In the genomic region with DNA sequence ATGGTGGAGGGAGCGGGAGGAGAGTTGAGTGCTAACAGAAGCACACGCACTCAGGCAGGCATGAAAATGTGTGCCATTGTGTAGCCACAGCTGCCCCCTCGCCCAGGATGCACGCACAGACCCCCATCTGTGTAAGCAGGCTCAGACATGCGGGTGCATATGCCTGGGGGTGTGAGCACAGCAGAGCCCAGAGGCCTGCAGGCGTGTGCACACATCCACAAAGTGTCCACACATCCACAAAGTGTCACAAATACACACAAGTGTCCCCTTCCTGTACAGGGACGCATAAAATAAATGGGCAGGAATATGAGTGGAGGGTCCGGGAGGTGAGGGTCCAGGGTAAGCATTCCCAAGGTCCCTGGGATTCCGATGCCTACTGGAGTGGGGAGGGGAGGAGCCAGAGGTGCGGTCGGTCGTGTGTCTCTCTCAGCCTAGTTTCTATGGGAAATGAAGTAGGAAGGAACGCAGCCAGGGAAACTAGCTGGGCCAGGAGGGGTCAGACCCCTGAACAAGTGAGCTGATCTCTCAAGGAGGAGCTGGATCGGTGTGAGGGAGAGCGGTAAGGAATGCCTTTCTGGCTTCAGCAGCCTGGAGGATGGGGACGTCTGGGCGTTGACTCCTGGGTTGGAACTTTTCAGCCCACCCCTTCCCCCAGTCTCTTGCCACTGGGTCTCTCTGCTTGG, we compare ENCODE assay signal across 1 cellular context.
TF ChIP-seq lines count a peak whose summit lies in the region.

No MANE protein-coding gene starts in this region.

TF ChIP-seq in WTC11, 78 proteins besides CTCF, POLR2A, EP300 and RAD21 (continued from another document):
- TF ChIP-seq, protein P1, sequence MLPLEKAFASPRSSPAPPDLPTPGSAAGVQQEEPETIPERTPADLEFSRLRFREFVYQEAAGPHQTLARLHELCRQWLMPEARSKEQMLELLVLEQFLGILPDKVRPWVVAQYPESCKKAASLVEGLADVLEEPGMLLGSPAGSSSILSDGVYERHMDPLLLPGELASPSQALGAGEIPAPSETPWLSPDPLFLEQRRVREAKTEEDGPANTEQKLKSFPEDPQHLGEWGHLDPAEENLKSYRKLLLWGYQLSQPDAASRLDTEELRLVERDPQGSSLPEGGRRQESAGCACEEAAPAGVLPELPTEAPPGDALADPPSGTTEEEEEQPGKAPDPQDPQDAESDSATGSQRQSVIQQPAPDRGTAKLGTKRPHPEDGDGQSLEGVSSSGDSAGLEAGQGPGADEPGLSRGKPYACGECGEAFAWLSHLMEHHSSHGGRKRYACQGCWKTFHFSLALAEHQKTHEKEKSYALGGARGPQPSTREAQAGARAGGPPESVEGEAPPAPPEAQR (CRISPR knock-in tag; IDR thresholded peaks at IDR 0.05) = no peak
- TF ChIP-seq TCF7 (CRISPR knock-in tag; IDR thresholded peaks at IDR 0.05; ENCODE audit: low read depth) (no peak), TEAD1 (CRISPR knock-in tag; IDR thresholded peaks at IDR 0.05) (no peak), JUN (CRISPR knock-in tag; IDR thresholded peaks at IDR 0.05) (no peak), ZNF423 (CRISPR knock-in tag; IDR thresholded peaks at IDR 0.05) (no peak), SOX15 (CRISPR knock-in tag; IDR thresholded peaks at IDR 0.05) (no peak), ZNF396 (CRISPR knock-in tag; IDR thresholded peaks at IDR 0.05; ENCODE audit: borderline replicate concordance) (no peak), TEAD4 (CRISPR knock-in tag; IDR thresholded peaks at IDR 0.05) (no peak), SP1 (CRISPR knock-in tag; conservative IDR thresholded peaks at IDR 0.05) (no peak), RELA (CRISPR knock-in tag; IDR thresholded peaks at IDR 0.05; ENCODE audit: borderline replicate concordance) (no peak), NR1H2 (CRISPR knock-in tag; IDR thresholded peaks at IDR 0.05) (no peak)
- TF ChIP-seq, protein P2, sequence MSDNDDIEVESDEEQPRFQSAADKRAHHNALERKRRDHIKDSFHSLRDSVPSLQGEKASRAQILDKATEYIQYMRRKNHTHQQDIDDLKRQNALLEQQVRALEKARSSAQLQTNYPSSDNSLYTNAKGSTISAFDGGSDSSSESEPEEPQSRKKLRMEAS (CRISPR knock-in tag; IDR thresholded peaks at IDR 0.05) = no peak
- TF ChIP-seq, protein P3, sequence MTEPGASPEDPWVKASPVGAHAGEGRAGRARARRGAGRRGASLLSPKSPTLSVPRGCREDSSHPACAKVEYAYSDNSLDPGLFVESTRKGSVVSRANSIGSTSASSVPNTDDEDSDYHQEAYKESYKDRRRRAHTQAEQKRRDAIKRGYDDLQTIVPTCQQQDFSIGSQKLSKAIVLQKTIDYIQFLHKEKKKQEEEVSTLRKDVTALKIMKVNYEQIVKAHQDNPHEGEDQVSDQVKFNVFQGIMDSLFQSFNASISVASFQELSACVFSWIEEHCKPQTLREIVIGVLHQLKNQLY (CRISPR knock-in tag; IDR thresholded peaks at IDR 0.05) = no peak
- TF ChIP-seq, protein P4, sequence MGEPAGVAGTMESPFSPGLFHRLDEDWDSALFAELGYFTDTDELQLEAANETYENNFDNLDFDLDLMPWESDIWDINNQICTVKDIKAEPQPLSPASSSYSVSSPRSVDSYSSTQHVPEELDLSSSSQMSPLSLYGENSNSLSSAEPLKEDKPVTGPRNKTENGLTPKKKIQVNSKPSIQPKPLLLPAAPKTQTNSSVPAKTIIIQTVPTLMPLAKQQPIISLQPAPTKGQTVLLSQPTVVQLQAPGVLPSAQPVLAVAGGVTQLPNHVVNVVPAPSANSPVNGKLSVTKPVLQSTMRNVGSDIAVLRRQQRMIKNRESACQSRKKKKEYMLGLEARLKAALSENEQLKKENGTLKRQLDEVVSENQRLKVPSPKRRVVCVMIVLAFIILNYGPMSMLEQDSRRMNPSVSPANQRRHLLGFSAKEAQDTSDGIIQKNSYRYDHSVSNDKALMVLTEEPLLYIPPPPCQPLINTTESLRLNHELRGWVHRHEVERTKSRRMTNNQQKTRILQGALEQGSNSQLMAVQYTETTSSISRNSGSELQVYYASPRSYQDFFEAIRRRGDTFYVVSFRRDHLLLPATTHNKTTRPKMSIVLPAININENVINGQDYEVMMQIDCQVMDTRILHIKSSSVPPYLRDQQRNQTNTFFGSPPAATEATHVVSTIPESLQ (CRISPR knock-in tag; IDR thresholded peaks at IDR 0.05) = no peak
TF ChIP-seq in WTC11: peak in this region for 0.
